In genomic region chr6:117270121-117270959, GRCh38 we compare ENCODE assay signal across 11 cellular contexts. TPM values are rescaled to one million over a fixed set of nuclear protein-coding genes. Genes with fewer than 3 reads are reported as not detected.
DNase-seq lines count a peak whose midpoint lies in the region; ATAC-seq, FAIRE-seq and TF ChIP-seq lines count a peak whose summit lies in the region.
"Had no signal": no experiment of that assay in that cellular context is flagged by ENCODE, and none has a peak within 500 bp of the region (broad histone marks: within the 10 kb centered on the region; RNA-seq: fewer than 3 reads in every experiment).

No MANE protein-coding gene starts in this region.

- no peak overlapping the region for H3K4me3 ChIP-seq in kidney (ENCODE audit: low read length in 2 of 2)
- peak overlapping the region; percentile 29 to 49 (median 40) for H3K4me3 ChIP-seq in stomach

- H3K9me3 ChIP-seq in kidney (ENCODE audit: control insufficient read depth in 1 of 2, low read length in 2 of 2) = no peaks in the 10 kb centered on the region
- no peaks in the 10 kb centered on the region for H3K9me3 ChIP-seq in stomach

- intact Hi-C loops in kidney (cut with DNase I) (no loop called here), stomach (cut with DNase I; ENCODE audit: low total_unique reads) (no loop called here)

- H3K9ac ChIP-seq in kidney (ENCODE audit: low read length in 2 of 2) = no peak overlapping the region

- TF ChIP-seq EP300 in stomach (IDR thresholded peaks at IDR 0.05) = no peak

- DNase-seq in NCI-H146 (lab: John Stamatoyannopoulos, UW) (peak; percentile 5), NCI-H146 treated with DMSO at 0.1 percent for 48 hours (lab: John Stamatoyannopoulos, UW; ENCODE audit: unreplicated experiment) (no peak), astrocyte of the hippocampus (ENCODE audit: low read depth, low spot score) (peak; percentile 46), kidney (peak; percentile 67), stomach (no peak), C1 segment of cervical spinal cord (lab: John Stamatoyannopoulos, UW) (no peak)
- no peak for DNase-seq in T-helper 2 cell treated with Interferon-gamma antibody and Interleukin-4, amounts not matched to agents 5 μg/mL and 100 μg/mL, for 36 hours (ENCODE audit: low spot score)
- DNase-seq: PC-3; stimulated activated CD4-positive, alpha-beta T cell treated with anti-CD3 and anti-CD28 coated beads, Interleukin-2, amount 100 ng/mL, for 48 hours had no signal

- H3K4me3 Mint-ChIP-seq in T-helper 2 cell treated with Interferon-gamma antibody and Interleukin-4, amounts not matched to agents 5 μg/mL and 100 μg/mL, for 36 hours = no peak overlapping the region

- H3K36me3 ChIP-seq in kidney (ENCODE audit: control insufficient read depth in 1 of 2, insufficient read depth in 2 of 2, low read length in 2 of 2) = no peaks in the 10 kb centered on the region
- H3K36me3 ChIP-seq in stomach = no peaks in the 10 kb centered on the region

- peaks cover 2% of the 10 kb centered on the region for H3K4me1 Mint-ChIP-seq in T-helper 2 cell treated with Interferon-gamma antibody and Interleukin-4, amounts not matched to agents 5 μg/mL and 100 μg/mL, for 36 hours (ENCODE audit: low read depth)

- TF ChIP-seq POLR2A in stomach (IDR thresholded peaks at IDR 0.05) = no peak

- H3K27me3 Mint-ChIP-seq in T-helper 2 cell treated with Interferon-gamma antibody and Interleukin-4, amounts not matched to agents 5 μg/mL and 100 μg/mL, for 36 hours (ENCODE audit: low read depth) = peaks cover 83% of the 10 kb centered on the region

- H3K27ac Mint-ChIP-seq in T-helper 2 cell treated with Interferon-gamma antibody and Interleukin-4, amounts not matched to agents 5 μg/mL and 100 μg/mL, for 36 hours = no peak overlapping the region

- 2 to 6% (median 5%) methylated on average over 53 to 89 of the region's 89 CpGs for WGBS in stomach, 5 donors

- H3K27ac ChIP-seq in kidney (ENCODE audit: low read depth in 2 of 2, low read length in 2 of 2) (no peak overlapping the region), stomach (no peak overlapping the region)

- no peak for FAIRE-seq in kidney (lab: Jason Lieb, UNC)

- no peak for ATAC-seq in HG02885 (IDR thresholded peaks at IDR 0.05; ENCODE audit: poor library complexity, unreplicated experiment)
- ATAC-seq: PC-3 had no signal

- H3K27me3 ChIP-seq in stomach = peaks cover 18 to 100% (median 65%) of the 10 kb centered on the region in 3 donors

- TF ChIP-seq CTCF in kidney (IDR thresholded peaks at IDR 0.05; ENCODE audit: borderline replicate concordance, extremely low read depth, insufficient read depth) (no peak), stomach (IDR thresholded peaks at IDR 0.05) (no peak)

- no peaks in the 10 kb centered on the region for H3K9me3 Mint-ChIP-seq in T-helper 2 cell treated with Interferon-gamma antibody and Interleukin-4, amounts not matched to agents 5 μg/mL and 100 μg/mL, for 36 hours

- no peaks in the 10 kb centered on the region for H3K36me3 Mint-ChIP-seq in T-helper 2 cell treated with Interferon-gamma antibody and Interleukin-4, amounts not matched to agents 5 μg/mL and 100 μg/mL, for 36 hours (ENCODE audit: low read depth)

- peaks cover 7 to 8% of the 10 kb centered on the region in 2 donors for H3K4me1 ChIP-seq in kidney (ENCODE audit: control insufficient read depth in 1 of 2, insufficient read depth in 1 of 2, low read depth in 1 of 2, low read length in 2 of 2)
- peaks cover 19 to 31% (median 26%) of the 10 kb centered on the region in 4 donors for H3K4me1 ChIP-seq in stomach

RNA-seq across cellular contexts. Expression of gene VGLL2, which starts 5.0 kb away (rescaled TPM):
- total RNA-seq in kidney (not detected), stomach (1 to 10 TPM in 1 of 5 donors, not detected in 4; 1.2 TPM)
- polyA plus RNA-seq in kidney (ENCODE audit: insufficient read depth, low read depth, low replicate concordance) (not detected), stomach (not detected)
- total RNA-seq: PC-3 had no signal
- polyA plus RNA-seq: AG04450 had no signal

Comparison
In these comparisons a context has a peak if more than half of its experiments do, and no peak if none do; other contexts are left out.
1. DNase-seq: peak in NCI-H146 (single experiment), astrocyte of the hippocampus (single experiment) and kidney (single experiment); none in NCI-H146 treated with DMSO at 0.1 percent for 48 hours (single experiment), stomach (single experiment), C1 segment of cervical spinal cord (0 of 14) and T-helper 2 cell treated with Interferon-gamma antibody and Interleukin-4, amounts not matched to agents 5 μg/mL and 100 μg/mL, for 36 hours (single experiment).
2. H3K4me3 ChIP-seq: peak in stomach (4 of 4); none in kidney (0 of 2).